ENCODE assay signal across 8 cellular contexts in genomic region chr22:24433001-24433867, GRCh38. TPM values are rescaled to one million over a fixed set of nuclear protein-coding genes. Genes with fewer than 3 reads are reported as not detected.
DNase-seq lines count a peak whose midpoint lies in the region; ATAC-seq lines count a peak whose summit lies in the region.

No MANE protein-coding gene starts in this region.

- no peak overlapping the region for H2BK5ac ChIP-seq in neuronal stem cell (ENCODE audit: low read length)

- peak overlapping the region; percentile 93 for H2AK5ac ChIP-seq in neuronal stem cell (ENCODE audit: low read depth, low read length)

- H3K27me3 ChIP-seq in CD8-positive, alpha-beta memory T cell (ENCODE audit: insufficient read depth, low read length, poor library complexity, severe bottlenecking), result no peaks in the 10 kb centered on the region
- no peaks in the 10 kb centered on the region for H3K27me3 ChIP-seq in Karpas-422 (ENCODE audit: low read length)
- no peaks in the 10 kb centered on the region for H3K27me3 ChIP-seq in neuronal stem cell (ENCODE audit: control insufficient read depth in 3 of 3, insufficient read depth in 3 of 3, low read depth in 1 of 3, low read length in 3 of 3)

- peak overlapping the region; percentile 44 for H3K23ac ChIP-seq in neuronal stem cell (ENCODE audit: low read depth, low read length, poor library complexity)

- H3K27ac Mint-ChIP-seq in CD8-positive, alpha-beta memory T cell, result peak overlapping the region; percentile 60 to 95 (median 89)
- H3K27ac Mint-ChIP-seq in central memory CD8-positive, alpha-beta T cell (ENCODE audit: low read depth), result peak overlapping the region; percentile 44

- peak overlapping the region; percentile 56 for H3K18ac ChIP-seq in neuronal stem cell (ENCODE audit: low read length)

- peaks cover 65% of the 10 kb centered on the region for H3K79me2 ChIP-seq in Karpas-422 (ENCODE audit: low read length)

- no peaks in the 10 kb centered on the region for H4K20me1 ChIP-seq in Karpas-422 (ENCODE audit: insufficient read depth, low read depth, low read length)

- H3K9ac ChIP-seq in Karpas-422 (ENCODE audit: low read length), result peak overlapping the region; percentile 87
- no peak overlapping the region for H3K9ac ChIP-seq in neuronal stem cell (ENCODE audit: low read depth, low read length, poor library complexity)

- H3K4me1 ChIP-seq in CD8-positive, alpha-beta memory T cell (ENCODE audit: insufficient read depth, low read length), result peaks cover 95% of the 10 kb centered on the region
- peaks cover 99% of the 10 kb centered on the region for H3K4me1 ChIP-seq in Karpas-422 (ENCODE audit: low read length)
- peaks cover 6 to 19% of the 10 kb centered on the region in 2 donors for H3K4me1 ChIP-seq in neuronal stem cell (ENCODE audit: control insufficient read depth in 2 of 2, insufficient read depth in 1 of 2, low read depth in 1 of 2, low read length in 2 of 2)

- H2AFZ ChIP-seq in Karpas-422 (ENCODE audit: low read length) (no peak overlapping the region), neuronal stem cell (ENCODE audit: low read length) (no peak overlapping the region)

- H3K4me3 ChIP-seq in CD8-positive, alpha-beta memory T cell (ENCODE audit: low read length), result peak overlapping the region; percentile 38
- H3K4me3 ChIP-seq in Karpas-422 (ENCODE audit: low read length) (peak overlapping the region; percentile 65), neuronal stem cell (ENCODE audit: low read length in 2 of 2) (peak overlapping the region in 1 of 2 donors; percentile 3)

- CTCF ChIA-PET in CD8-positive, alpha-beta memory T cell (lab: Charles Lee), result interaction anchor here (1.8 to 6.9 kb wide), 2 partner anchors 8 to 53 kb away, joined by 5 to 67 read pairs; partner anchors contain the start of gene ADORA2A

- peak overlapping the region; percentile 77 for H3K27ac ChIP-seq in CD8-positive, alpha-beta memory T cell (ENCODE audit: low read depth, low read length)
- peak overlapping the region; percentile 99 for H3K27ac ChIP-seq in Karpas-422 (ENCODE audit: low read length)
- no peak overlapping the region for H3K27ac ChIP-seq in neuronal stem cell (replicated peaks; ENCODE audit: low read length)

- no peaks in the 10 kb centered on the region for H3K9me3 ChIP-seq in CD8-positive, alpha-beta memory T cell (ENCODE audit: low read length)
- no peaks in the 10 kb centered on the region for H3K9me3 ChIP-seq in Karpas-422 (ENCODE audit: low read length)
- no peaks in the 10 kb centered on the region for H3K9me3 ChIP-seq in neuronal stem cell (replicated peaks in 1 of 2; ENCODE audit: control insufficient read depth in 2 of 2, insufficient read depth in 1 of 2, low read depth in 1 of 2, low read length in 2 of 2)

- H3K79me1 ChIP-seq in neuronal stem cell (ENCODE audit: low read depth, low read length), result peaks cover 5% of the 10 kb centered on the region

- H3K4ac ChIP-seq in neuronal stem cell (ENCODE audit: low read length), result peak overlapping the region; percentile 10

- no peak overlapping the region for H2BK15ac ChIP-seq in neuronal stem cell (ENCODE audit: low read length)

- POLR2A ChIA-PET in CD8-positive, alpha-beta memory T cell (lab: Charles Lee), result no interaction called here

- peak overlapping the region; percentile 52 for H2BK12ac ChIP-seq in neuronal stem cell (ENCODE audit: low read length)

- ATAC-seq in central memory CD8-positive, alpha-beta T cell (replicated peaks; ENCODE audit: extremely low read depth, poor library complexity, severe bottlenecking), result no peak
- ATAC-seq in HG03175 (IDR thresholded peaks at IDR 0.05; ENCODE audit: unreplicated experiment), result no peak

- H4K8ac ChIP-seq in neuronal stem cell (ENCODE audit: low read depth, low read length), result no peak overlapping the region

- H3K36me3 ChIP-seq in CD8-positive, alpha-beta memory T cell (ENCODE audit: insufficient read depth, low read length), result peaks cover 11% of the 10 kb centered on the region
- H3K36me3 ChIP-seq in Karpas-422 (ENCODE audit: insufficient read depth, low read length) (peaks cover 7% of the 10 kb centered on the region; the same call in 1 of the 2 replicates), neuronal stem cell (replicated peaks in 1 of 2; ENCODE audit: control insufficient read depth in 2 of 2, insufficient read depth in 2 of 2, low read length in 2 of 2) (no peaks in the 10 kb centered on the region)

- peak in 1 of 5 donors; percentile 46 for DNase-seq in CD8-positive, alpha-beta memory T cell
- peak; percentile 80 for DNase-seq in Karpas-422
- no peak for DNase-seq in central memory CD8-positive, alpha-beta T cell (ENCODE audit: low spot score in 2 of 2)
- no peak for DNase-seq in neuronal stem cell (ENCODE audit: low spot score)
- no peak for DNase-seq in NOMO-1 treated with DMSO at 0.1 percent for 48 hours (lab: John Stamatoyannopoulos, UW; ENCODE audit: unreplicated experiment)
- no peak for DNase-seq in NCI-H526 (lab: John Stamatoyannopoulos, UW)
- DNase-seq in occipital lobe (lab: John Stamatoyannopoulos, UW), result no peak

- peaks cover 0 to 49% (median 1%) of the 10 kb centered on the region in 3 donors for H3K36me3 Mint-ChIP-seq in CD8-positive, alpha-beta memory T cell
- H3K36me3 Mint-ChIP-seq in central memory CD8-positive, alpha-beta T cell (ENCODE audit: insufficient read depth), result peaks cover 21% of the 10 kb centered on the region

- no peak overlapping the region for H2BK120ac ChIP-seq in neuronal stem cell (ENCODE audit: low read depth, low read length)

- no CpG with 5 or more reads among the region's 36 CpGs for WGBS in neuronal stem cell (ENCODE audit: extremely low coverage in 2 of 2, insufficient read length in 2 of 2, insufficient replicate concordance in 1 of 2), 2 donors

- peak overlapping the region in 3 of 7 donors; percentile 28 to 65 (median 32) for H3K4me3 Mint-ChIP-seq in CD8-positive, alpha-beta memory T cell
- H3K4me3 Mint-ChIP-seq in central memory CD8-positive, alpha-beta T cell, result peak overlapping the region; percentile 64

- H3K4me2 ChIP-seq in Karpas-422 (ENCODE audit: low read depth, low read length, poor library complexity, severe bottlenecking), result peak overlapping the region; percentile 85
- H3K4me2 ChIP-seq in neuronal stem cell (ENCODE audit: insufficient read depth, low read length, poor library complexity, severe bottlenecking), result no peak overlapping the region

- peak overlapping the region; percentile 39 for H3K14ac ChIP-seq in neuronal stem cell (ENCODE audit: low read length)

- H3K9me3 Mint-ChIP-seq in CD8-positive, alpha-beta memory T cell, result no peaks in the 10 kb centered on the region
- H3K9me3 Mint-ChIP-seq in central memory CD8-positive, alpha-beta T cell, result no peaks in the 10 kb centered on the region

- no peak overlapping the region for H4K91ac ChIP-seq in neuronal stem cell (ENCODE audit: low read depth, low read length, poor library complexity)

- no peaks in the 10 kb centered on the region for H3K27me3 Mint-ChIP-seq in CD8-positive, alpha-beta memory T cell
- H3K27me3 Mint-ChIP-seq in central memory CD8-positive, alpha-beta T cell, result no peaks in the 10 kb centered on the region

- peaks cover 69 to 96% (median 87%) of the 10 kb centered on the region in 3 donors for H3K4me1 Mint-ChIP-seq in CD8-positive, alpha-beta memory T cell
- H3K4me1 Mint-ChIP-seq in central memory CD8-positive, alpha-beta T cell, result peaks cover 79% of the 10 kb centered on the region

- H3K9me2 ChIP-seq in Karpas-422 (replicated peaks; ENCODE audit: insufficient read depth, low read length), result no peaks in the 10 kb centered on the region

RNA-seq across cellular contexts. Expression of gene ADORA2A, which starts 5.8 kb away (rescaled TPM):
- 10 to 100 TPM; 23.2 to 26.7 TPM for total RNA-seq in CD8-positive, alpha-beta memory T cell
- polyA plus RNA-seq in CD8-positive, alpha-beta memory T cell, result 89.6 TPM
- 65.9 and 86.7 TPM in 2 replicates for total RNA-seq in Karpas-422 (2014; rRNA removed; shearing (Covaris generic); ENCODE audit: low replicate concordance)
- 2.9 TPM for polyA plus RNA-seq in neuronal stem cell (2013, experiment 1 of 2)
- polyA plus RNA-seq in neuronal stem cell (2013, experiment 2 of 2), result 3.1 TPM
- total RNA-seq in occipital lobe, result 8.0 TPM
